In the genomic region with DNA sequence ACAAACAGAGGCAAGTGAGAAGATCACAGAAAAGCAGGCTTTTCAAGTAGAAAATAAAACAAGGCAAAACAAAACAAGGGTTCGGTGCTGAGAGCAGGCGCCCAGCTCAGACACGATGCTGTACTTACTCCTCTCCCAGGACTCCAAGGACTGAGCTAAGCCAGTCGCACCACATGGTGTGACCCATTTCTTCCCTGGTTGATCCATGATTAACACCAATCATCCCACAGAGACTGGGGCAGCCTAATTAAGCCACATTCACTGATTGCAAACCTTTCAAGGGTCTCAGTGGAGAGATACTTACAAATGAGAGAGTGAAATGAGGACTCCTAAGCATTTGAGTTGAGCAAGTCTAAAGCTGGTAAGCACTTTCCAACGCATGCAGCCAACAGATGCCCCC, we compare ENCODE assay signal across 6 cellular contexts.
"Had no signal": no experiment of that assay in that cellular context is flagged by ENCODE, and none has a peak within 500 bp of the region (broad histone marks: within the 10 kb centered on the region; RNA-seq: fewer than 3 reads in every experiment).

No MANE protein-coding gene starts in this region.

- H3K4me3 ChIP-seq: K562 had no signal

- DNase-seq: IMR-90, KBM-7 had no signal

- FAIRE-seq: HepG2, HTR-8/SVneo, K562 had no signal

- H3K27ac ChIP-seq: HL-60 had no signal
